In the genomic region with DNA sequence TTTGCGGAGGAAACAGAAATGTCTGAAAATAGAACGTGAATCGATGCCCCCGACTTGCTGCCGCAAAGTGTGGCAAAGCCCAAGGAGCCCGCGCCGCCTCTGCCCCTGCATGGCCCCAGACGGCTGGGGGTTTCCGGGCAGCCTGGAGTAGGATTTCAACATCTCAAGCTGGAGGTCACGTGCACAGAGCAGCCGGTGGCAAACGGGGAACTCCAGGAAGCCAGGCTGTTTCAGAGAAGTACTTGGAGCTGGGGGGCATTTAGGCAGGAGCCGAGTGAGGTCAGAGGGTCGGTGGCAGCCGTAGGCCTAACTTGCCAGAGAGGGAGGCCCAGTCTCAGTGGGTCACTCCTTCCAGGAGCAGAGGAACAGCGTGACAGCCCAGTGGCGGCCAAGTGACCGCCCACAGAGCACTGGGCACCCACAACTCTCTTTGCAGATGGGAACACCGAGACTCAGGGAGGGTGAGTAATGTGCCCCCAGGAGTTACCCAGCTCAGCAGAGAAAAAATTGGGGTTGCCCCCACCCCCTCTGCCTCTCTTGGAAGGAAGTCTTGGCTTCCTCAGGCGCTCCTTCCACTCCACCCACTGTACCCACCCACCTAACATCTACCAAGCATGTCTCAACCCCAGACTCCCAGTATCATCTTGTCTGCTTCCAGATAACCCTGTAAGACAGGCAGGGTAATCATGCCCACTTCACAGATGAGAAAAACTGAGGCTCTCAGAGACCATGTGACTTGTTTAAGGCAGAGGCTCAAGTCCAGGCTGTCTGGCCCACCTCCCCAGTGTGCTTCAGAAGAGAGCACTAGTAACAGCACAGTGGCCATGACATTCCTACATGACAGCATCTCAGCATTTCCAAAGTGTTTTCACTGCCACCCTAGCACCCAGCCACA, we compare ENCODE assay signal across 8 cellular contexts.
DNase-seq lines count a peak whose midpoint lies in the region; ATAC-seq lines count a peak whose summit lies in the region.

No MANE protein-coding gene starts in this region.

- no peaks in the 10 kb centered on the region for H3K9me3 ChIP-seq in mononuclear cell (ENCODE audit: low read depth, low read length)

- peak; percentile 59 for ATAC-seq in GM19025 (IDR thresholded peaks at IDR 0.05; ENCODE audit: low read depth, unreplicated experiment)
- ATAC-seq in central memory CD8-positive, alpha-beta T cell (replicated peaks; ENCODE audit: extremely low read depth, poor library complexity, severe bottlenecking): peak; percentile 93

- peaks cover 84% of the 10 kb centered on the region for H3K4me1 ChIP-seq in mononuclear cell (ENCODE audit: insufficient read depth, low read length)

- peak overlapping the region; percentile 75 for H3K4me3 Mint-ChIP-seq in central memory CD8-positive, alpha-beta T cell

- H3K27me3 ChIP-seq in mononuclear cell (ENCODE audit: insufficient read depth, low read length): no peaks in the 10 kb centered on the region

- peak overlapping the region; percentile 93 for H3K27ac Mint-ChIP-seq in central memory CD8-positive, alpha-beta T cell (ENCODE audit: low read depth)

- H3K4me3 ChIP-seq in mononuclear cell (ENCODE audit: low read length): peak overlapping the region; percentile 0

- H3K4me1 Mint-ChIP-seq in central memory CD8-positive, alpha-beta T cell: peaks cover 66% of the 10 kb centered on the region

- peak; percentile 77 for DNase-seq in HK-2 (ENCODE audit: unreplicated experiment)
- peak; percentile 71 to 79 for DNase-seq in activated CD4-positive, alpha-beta T cell treated with anti-CD3 and anti-CD28 coated beads for 24 hours (ENCODE audit: low read depth in 2 of 2)
- DNase-seq in central memory CD8-positive, alpha-beta T cell (ENCODE audit: low spot score in 2 of 2): peak; percentile 49 to 64
- DNase-seq in stimulated activated CD8-positive, alpha-beta memory T cell treated with anti-CD3 and anti-CD28 coated beads, Interleukin-7, amount 100 ng/mL, for 4 hours (ENCODE audit: low read depth in 2 of 2): peak; percentile 82 to 86
- no peak for DNase-seq in NCI-H1436 treated with DMSO at 0.1 percent for 48 hours (lab: John Stamatoyannopoulos, UW)
- DNase-seq in NCI-H345 treated with DMSO at 0.1 percent for 48 hours (lab: John Stamatoyannopoulos, UW; ENCODE audit: unreplicated experiment): no peak

- H3K9me3 Mint-ChIP-seq in central memory CD8-positive, alpha-beta T cell: no peaks in the 10 kb centered on the region

- peaks cover 2% of the 10 kb centered on the region for H3K36me3 Mint-ChIP-seq in central memory CD8-positive, alpha-beta T cell (ENCODE audit: insufficient read depth)

- H3K27me3 Mint-ChIP-seq in central memory CD8-positive, alpha-beta T cell: no peaks in the 10 kb centered on the region

Comparison
In these comparisons a context has a peak if more than half of its experiments do, and no peak if none do; other contexts are left out.
1. DNase-seq: peak in HK-2 (single experiment), activated CD4-positive, alpha-beta T cell treated with anti-CD3 and anti-CD28 coated beads for 24 hours (2 of 2), central memory CD8-positive, alpha-beta T cell (2 of 2) and stimulated activated CD8-positive, alpha-beta memory T cell treated with anti-CD3 and anti-CD28 coated beads, Interleukin-7, amount 100 ng/mL, for 4 hours (2 of 2); none in NCI-H1436 treated with DMSO at 0.1 percent for 48 hours (single experiment) and NCI-H345 treated with DMSO at 0.1 percent for 48 hours (single experiment).